Comparison of ENCODE assay signal across 16 cellular contexts in genomic region chr1:151958959-151959358, GRCh38. TPM values are rescaled to one million over a fixed set of nuclear protein-coding genes. Genes with fewer than 3 reads are reported as not detected.
DNase-seq lines count a peak whose midpoint lies in the region; ATAC-seq and TF ChIP-seq lines count a peak whose summit lies in the region.
"Had no signal": no experiment of that assay in that cellular context is flagged by ENCODE, and none has a peak within 500 bp of the region (broad histone marks: within the 10 kb centered on the region; RNA-seq: fewer than 3 reads in every experiment).

No MANE protein-coding gene starts in this region.

- H3K27ac ChIP-seq in MM.1S (ENCODE audit: low read length), result no peak overlapping the region
- H3K27ac ChIP-seq: 22Rv1, GM23248 had no signal

- H3K4me3 Mint-ChIP-seq in effector memory CD8-positive, alpha-beta T cell, result no peak overlapping the region
- H3K4me3 Mint-ChIP-seq: T-helper 17 cell had no signal

- H3K9me3 Mint-ChIP-seq in effector memory CD8-positive, alpha-beta T cell, result no peaks in the 10 kb centered on the region

- H3K9me3 ChIP-seq in MM.1S (replicated peaks; ENCODE audit: insufficient read depth, low read length), result no peaks in the 10 kb centered on the region
- H3K9me3 ChIP-seq: SK-N-SH had no signal

- no peak overlapping the region for H3K4me2 ChIP-seq in MM.1S (ENCODE audit: low read depth, low read length)
- H3K4me2 ChIP-seq: SK-N-SH had no signal

- no peaks in the 10 kb centered on the region for H3K36me3 Mint-ChIP-seq in effector memory CD8-positive, alpha-beta T cell (ENCODE audit: insufficient read depth)

- ATAC-seq in effector memory CD8-positive, alpha-beta T cell (replicated peaks), result no peak
- ATAC-seq: T-helper 17 cell had no signal

- no peaks in the 10 kb centered on the region for H3K4me1 ChIP-seq in MM.1S (ENCODE audit: low read length)

- no peak for TF ChIP-seq CTCF in MM.1S (IDR thresholded peaks at IDR 0.05; ENCODE audit: low read length)

- H3K79me2 ChIP-seq in MM.1S (ENCODE audit: low read length), result no peaks in the 10 kb centered on the region

- DNase-seq in SIG-M5 treated with dmso at 0.1 percent for 504 hours (lab: John Stamatoyannopoulos, UW; ENCODE audit: unreplicated experiment) (peak; percentile 59), SIG-M5 (lab: John Stamatoyannopoulos, UW) (no peak), NOMO-1 treated with DMSO at 0.1 percent for 48 hours (lab: John Stamatoyannopoulos, UW; ENCODE audit: unreplicated experiment) (peak; percentile 47), amniotic epithelial cell (ENCODE audit: low read depth) (peak; percentile 61), SK-N-DZ (ENCODE audit: low spot score) (no peak), MM.1S (no peak)
- no peak for DNase-seq in effector memory CD8-positive, alpha-beta T cell
- no peak for DNase-seq in activated CD4-positive, alpha-beta T cell treated with anti-CD3 and anti-CD28 coated beads for 4 hours
- DNase-seq: C1 segment of cervical spinal cord, GM23248, NCI-H187 treated with DMSO at 0.1 percent for 48 hours, NCI-H446 treated with DMSO at 0.1 percent for 48 hours, OCI-M1, SK-N-SH, T-helper 17 cell had no signal

- no peaks in the 10 kb centered on the region for H3K36me3 ChIP-seq in MM.1S (replicated peaks; ENCODE audit: insufficient read depth, low read length)

- H3K27me3 ChIP-seq in MM.1S (replicated peaks; ENCODE audit: insufficient read depth, low read length), result no peaks in the 10 kb centered on the region

- H3K27me3 Mint-ChIP-seq in effector memory CD8-positive, alpha-beta T cell, result no peaks in the 10 kb centered on the region

- no peak overlapping the region for H3K4me3 ChIP-seq in MM.1S (ENCODE audit: low read length)
- H3K4me3 ChIP-seq: GM23248 had no signal

- no peaks in the 10 kb centered on the region for H3K9me2 ChIP-seq in MM.1S (replicated peaks; ENCODE audit: insufficient read depth, low read length)
- H3K9me2 ChIP-seq: SK-N-SH had no signal

- no peak overlapping the region for H3K9ac ChIP-seq in MM.1S (ENCODE audit: low read length)
- H3K9ac ChIP-seq: GM23248, SK-N-SH had no signal

- no peak overlapping the region for H3K27ac Mint-ChIP-seq in effector memory CD8-positive, alpha-beta T cell
- H3K27ac Mint-ChIP-seq: T-helper 17 cell had no signal

- peaks cover 0 to 5% of the 10 kb centered on the region in 2 donors for H3K4me1 Mint-ChIP-seq in effector memory CD8-positive, alpha-beta T cell (ENCODE audit: low read depth in 2 of 2)

- H4K20me1 ChIP-seq in MM.1S (ENCODE audit: insufficient read depth, low read length), result no peaks in the 10 kb centered on the region

- H3F3A ChIP-seq in MM.1S (ENCODE audit: insufficient read depth, low read length), result no peaks in the 10 kb centered on the region

- H2AFZ ChIP-seq in MM.1S (ENCODE audit: low read length), result no peak overlapping the region
- H2AFZ ChIP-seq: GM23248 had no signal

RNA-seq across cellular contexts. Expression of gene S100A10, which starts 34.7 kb away (rescaled TPM):
- polyA plus RNA-seq in SK-N-DZ (2014; cell fraction: cytosol; rRNA removed), result not detected in 2 replicates
- not detected in 2 replicates for polyA plus RNA-seq in SK-N-DZ (2014; cell fraction: nucleus; rRNA removed)

RNA-seq across cellular contexts. Expression of gene THEM4, which starts 49.6 kb away (rescaled TPM):
- polyA plus RNA-seq in SK-N-DZ (2014; cell fraction: cytosol; rRNA removed), result 29.8 and 44.2 TPM in 2 replicates
- polyA plus RNA-seq in SK-N-DZ (2014; cell fraction: nucleus; rRNA removed), result 25.2 and 38.1 TPM in 2 replicates

Comparison
In these comparisons a context has a peak if more than half of its experiments do, and no peak if none do; other contexts are left out.
1. DNase-seq: peak in SIG-M5 treated with dmso at 0.1 percent for 504 hours (single experiment), NOMO-1 treated with DMSO at 0.1 percent for 48 hours (single experiment) and amniotic epithelial cell (single experiment); none in SIG-M5 (single experiment), SK-N-DZ (single experiment), MM.1S (single experiment), effector memory CD8-positive, alpha-beta T cell (0 of 3) and activated CD4-positive, alpha-beta T cell treated with anti-CD3 and anti-CD28 coated beads for 4 hours (0 of 2).